ENCODE assay signal across 13 cellular contexts in the genomic region with DNA sequence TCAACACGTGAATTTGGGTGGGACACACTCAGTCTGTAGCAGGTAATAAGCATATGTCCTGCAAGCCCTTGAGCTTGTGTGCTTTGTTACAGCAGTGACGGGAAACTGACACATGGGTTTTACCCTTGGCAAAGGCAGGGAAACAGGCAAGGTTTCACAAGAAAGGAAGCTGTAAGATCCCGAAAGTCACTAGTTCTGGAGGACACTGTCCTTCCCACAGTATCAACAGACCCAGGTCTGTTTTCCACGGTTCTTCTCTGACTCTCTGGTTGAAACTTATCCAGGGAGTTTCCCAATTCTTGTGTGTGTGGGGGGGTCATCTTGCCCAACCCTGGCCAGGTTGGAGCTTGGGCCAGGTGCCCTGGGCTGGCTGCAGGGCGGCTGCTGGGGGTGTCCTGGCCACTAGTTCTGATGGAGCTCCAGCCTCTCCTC. TPM values are rescaled to one million over a fixed set of nuclear protein-coding genes. Genes with fewer than 3 reads are reported as not detected.
A peak's percentile ranks its signal among the peaks of the same experiment; 100 is the strongest.
DNase-seq lines count a peak whose midpoint lies in the region; ATAC-seq, FAIRE-seq and TF ChIP-seq lines count a peak whose summit lies in the region.
"Had no signal": no experiment of that assay in that cellular context is flagged by ENCODE, and none has a peak within 500 bp of the region (broad histone marks: within the 10 kb centered on the region; RNA-seq: fewer than 3 reads in every experiment).

No MANE protein-coding gene starts in this region.

- no peaks in the 10 kb centered on the region for H3K27me3 ChIP-seq in right cardiac atrium (ENCODE audit: control insufficient read depth, insufficient read depth)
- H3K27me3 ChIP-seq: thyroid gland had no signal

- no peak for FAIRE-seq in HTR-8/SVneo (lab: Jason Lieb, UNC)

- H3K4me1 ChIP-seq in right cardiac atrium (ENCODE audit: control insufficient read depth, insufficient read depth, low read length), result peaks cover 2% of the 10 kb centered on the region

- H3K4me3 ChIP-seq in astrocyte of the spinal cord (ENCODE audit: low read depth, low read length) (no peak overlapping the region), right cardiac atrium (ENCODE audit: low read length) (no peak overlapping the region), skin epidermis (no peak overlapping the region)
- H3K4me3 ChIP-seq: thyroid gland had no signal

- intact Hi-C loops in right cardiac atrium (cut with DNase I), result no loop called here

- no peak for TF ChIP-seq CTCF in astrocyte of the spinal cord (IDR thresholded peaks at IDR 0.05; ENCODE audit: low read depth, low read length)

- peak; percentile 40 for DNase-seq in ELR (ENCODE audit: low read depth)
- DNase-seq in astrocyte of the spinal cord (ENCODE audit: low read depth, low spot score), result peak; percentile 28
- peak in 1 of 3 donors; percentile 48 for DNase-seq in right cardiac atrium
- DNase-seq in HTR-8/SVneo (ENCODE audit: insufficient read length, low spot score), result no peak
- no peak for DNase-seq in kidney glomerular epithelial cell (lab: John Stamatoyannopoulos, UW)
- no peak for DNase-seq in NCI-H2107 treated with DMSO at 0.1 percent for 48 hours (lab: John Stamatoyannopoulos, UW; ENCODE audit: unreplicated experiment)
- DNase-seq: activated B cell treated with CpG ODN at 0.5 μM for 24 hours; activated naive CD4-positive, alpha-beta T cell treated with anti-CD3 and anti-CD28 coated beads, Interleukin-2, amount 10 ng/mL, durations not matched to agents 7 days and 5 days; NCI-H1092; OCI-M1 had no signal

- in situ Hi-C loops in astrocyte of the spinal cord (cut with HindIII; ENCODE audit: low sequenced_read_pairs), result no loop called here

- H3K27ac ChIP-seq in right cardiac atrium (ENCODE audit: low read length) (no peak overlapping the region), skin epidermis (peak overlapping the region in 20 of 21 experiments; percentile 1 to 86 (median 61))
- H3K27ac ChIP-seq: thyroid gland had no signal

- no peaks in the 10 kb centered on the region for H3K9me3 ChIP-seq in right cardiac atrium (ENCODE audit: control insufficient read depth, low read length)
- H3K9me3 ChIP-seq: thyroid gland had no signal

- ATAC-seq in right cardiac atrium, result peak; percentile 22 to 61
- no peak for ATAC-seq in HG02610 (IDR thresholded peaks at IDR 0.05; ENCODE audit: unreplicated experiment)

- 45% methylated on average over 5 of the region's 5 CpGs for WGBS in right cardiac atrium

RNA-seq across cellular contexts. Expression of a gene that starts 29.3 kb away (rescaled TPM):
- total RNA-seq in right cardiac atrium, result 10 to 100 TPM in 2 of 4 donors, 1 to 10 TPM in 2; 6.8 to 15.2 (median 8.9) TPM
- 2.6 TPM for polyA plus RNA-seq in right cardiac atrium

RNA-seq across cellular contexts. Expression of a gene that starts 31.6 kb away (rescaled TPM):
- total RNA-seq in right cardiac atrium, result not detected
- polyA plus RNA-seq in right cardiac atrium, result not detected
- total RNA-seq: thyroid gland had no signal

Comparison
In these comparisons a context has a peak if more than half of its experiments do, and no peak if none do; other contexts are left out.
1. DNase-seq: peak in ELR (single experiment) and astrocyte of the spinal cord (single experiment); none in HTR-8/SVneo (single experiment), kidney glomerular epithelial cell (single experiment) and NCI-H2107 treated with DMSO at 0.1 percent for 48 hours (single experiment).